In genomic region chr13:44447783-44448182, GRCh38 we compare ENCODE assay signal across 26 cellular contexts.
"Had no signal": no experiment of that assay in that cellular context is flagged by ENCODE, and none has a peak within 500 bp of the region (broad histone marks: within the 10 kb centered on the region; RNA-seq: fewer than 3 reads in every experiment).

No MANE protein-coding gene starts in this region.

- H3K27ac ChIP-seq: ascending aorta, breast epithelium, cardiac muscle cell, heart left ventricle had no signal

- DNase-seq: activated CD4-positive, alpha-beta memory T cell treated with anti-CD3 and anti-CD28 coated beads, Interleukin-2, amount 10 ng/mL, durations not matched to agents 7 days and 5 days; activated CD4-positive, alpha-beta T cell treated with anti-CD3 and anti-CD28 coated beads for 1 hour; activated CD4-positive, alpha-beta T cell treated with anti-CD3 and anti-CD28 coated beads for 4 hours; activated CD4-positive, alpha-beta T cell treated with anti-CD3 and anti-CD28 coated beads, Interleukin-2, amount 10 ng/mL, durations not matched to agents 7 days and 5 days; activated CD4-positive, alpha-beta T cell treated with anti-CD3 and anti-CD28 coated beads, Interleukin-2, amount 50 U/mL, for 4 hours; activated CD8-positive, alpha-beta memory T cell treated with anti-CD3 and anti-CD28 coated beads, Interleukin-2, amount 50 U/mL, for 48 hours; activated gamma-delta T cell; activated naive CD4-positive, alpha-beta T cell; activated naive CD4-positive, alpha-beta T cell treated with anti-CD3 and anti-CD28 coated beads, Interleukin-2, amount 10 ng/mL, durations not matched to agents 7 days and 5 days; activated naive CD8-positive, alpha-beta T cell treated with anti-CD3 and anti-CD28 coated beads, Interleukin-2, amount 10 ng/mL, durations not matched to agents 7 days and 5 days; activated T-cell treated with anti-CD3 and anti-CD28 coated beads for 4 hours; activated T-cell treated with anti-CD3 and anti-CD28 coated beads, Interleukin-2, amount 50 U/mL, for 24 hours; activated T-cell treated with anti-CD3 and anti-CD28 coated beads, Interleukin-2, amount 50 U/mL, for 72 hours; effector CD4-positive, alpha-beta T cell; endodermal cell; foreskin fibroblast; glutamatergic neuron; heart left ventricle; T-helper 2 cell had no signal

- H3K4me3 ChIP-seq: ascending aorta, breast epithelium, cardiac muscle cell, coronary artery, heart left ventricle had no signal

- H3K9me3 ChIP-seq: ascending aorta, breast epithelium had no signal

- H3K27me3 ChIP-seq: ascending aorta, breast epithelium, cardiac muscle cell, heart left ventricle had no signal

- ATAC-seq: activated naive CD4-positive, alpha-beta T cell treated with anti-CD3 and anti-CD28 coated beads, Interleukin-2, amount 50 U/mL, for 72 hours; activated T-cell treated with anti-CD3 and anti-CD28 coated beads, Interleukin-2, amount 50 U/mL, for 72 hours; esophagus mucosa; heart left ventricle; WTC11 had no signal

- H3K36me3 ChIP-seq: ascending aorta, breast epithelium, cardiac muscle cell, heart left ventricle had no signal

- H3K4me1 ChIP-seq: ascending aorta, breast epithelium had no signal
